31 cellular contexts compared by ENCODE assay signal in genomic region chr10:97350138-97350537, GRCh38.
"Had no signal": no experiment of that assay in that cellular context is flagged by ENCODE, and none has a peak within 500 bp of the region (broad histone marks: within the 10 kb centered on the region; RNA-seq: fewer than 3 reads in every experiment).

No MANE protein-coding gene starts in this region.

- ATAC-seq: activated CD4-positive, CD25-positive, alpha-beta regulatory T cell treated with anti-CD3 and anti-CD28 coated beads, Interleukin-2, amount 50 U/mL, for 24 hours; activated CD8-positive, alpha-beta T cell treated with anti-CD3 and anti-CD28 coated beads for 36 hours; activated T-cell treated with anti-CD3 and anti-CD28 coated beads, Interleukin-2, amount 50 U/mL, for 4 hours; activated T-helper 17 cell treated with anti-CD3 and anti-CD28 coated beads, Interleukin-2, amount 50 U/mL, for 72 hours; esophagus mucosa had no signal

- H3K9me3 ChIP-seq: breast epithelium had no signal

- H3K36me3 ChIP-seq: breast epithelium, cardiac muscle cell had no signal

- DNase-seq: activated B cell treated with CpG ODN at 0.5 μM for 24 hours; activated CD4-positive, alpha-beta T cell treated with anti-CD3 and anti-CD28 coated beads for 48 hours; activated CD4-positive, alpha-beta T cell treated with anti-CD3 and anti-CD28 coated beads, Interleukin-2, amount 50 U/mL, for 1 hour; activated CD4-positive, alpha-beta T cell treated with anti-CD3 and anti-CD28 coated beads, Interleukin-2, amount 50 U/mL, for 48 hours; activated CD8-positive, alpha-beta memory T cell treated with anti-CD3 and anti-CD28 coated beads for 24 hours; activated CD8-positive, alpha-beta T cell treated with anti-CD3 and anti-CD28 coated beads for 36 hours; activated effector memory CD4-positive, alpha-beta T cell treated with Interleukin-2 at 50 U/mL for 16 hours; activated gamma-delta T cell treated with Interleukin-2 at 50 U/mL for 16 hours; activated naive CD4-positive, alpha-beta T cell treated with anti-CD3 and anti-CD28 coated beads, Interleukin-2, amount 50 U/mL, for 16 hours; activated naive CD4-positive, alpha-beta T cell treated with Interleukin-2 at 50 U/mL for 16 hours; activated T-cell treated with anti-CD3 and anti-CD28 coated beads, Interleukin-2, amount 50 U/mL, for 4 hours; amniotic stem cell; aorta; central memory CD4-positive, alpha-beta T cell; cerebellar nuclear complex; dorsolateral prefrontal cortex; effector memory CD4-positive, alpha-beta T cell; endodermal cell; foreskin fibroblast; head of caudate nucleus; T-helper 2 cell had no signal

- H3K27me3 Mint-ChIP-seq: activated B cell treated with CpG ODN at 0.5 μM for 24 hours; activated CD8-positive, alpha-beta T cell treated with anti-CD3 and anti-CD28 coated beads for 36 hours; activated naive CD8-positive, alpha-beta T cell; activated T-helper 17 cell treated with anti-CD3 and anti-CD28 coated beads, Interleukin-2, amount 50 U/mL, for 72 hours; dendritic cell treated with granulocyte-macrophage colony-stimulating factor and Interleukin-4, amounts not matched to agents 40 ng/mL and 50 ng/mL, for 4 days had no signal

- H3K4me1 Mint-ChIP-seq: activated B cell treated with CpG ODN at 0.5 μM for 24 hours; activated T-helper 17 cell treated with anti-CD3 and anti-CD28 coated beads, Interleukin-2, amount 50 U/mL, for 72 hours; brain had no signal

- H3K27me3 ChIP-seq: breast epithelium, cardiac muscle cell, dorsolateral prefrontal cortex had no signal

- H3K4me1 ChIP-seq: breast epithelium had no signal

- H3K9me3 Mint-ChIP-seq: activated B cell treated with CpG ODN at 0.5 μM for 24 hours; activated CD8-positive, alpha-beta T cell treated with anti-CD3 and anti-CD28 coated beads for 36 hours; activated T-cell treated with anti-CD3 and anti-CD28 coated beads, Interleukin-2, amount 50 U/mL, for 4 hours; activated T-helper 17 cell treated with anti-CD3 and anti-CD28 coated beads, Interleukin-2, amount 50 U/mL, for 72 hours; brain; dendritic cell treated with granulocyte-macrophage colony-stimulating factor and Interleukin-4, amounts not matched to agents 40 ng/mL and 50 ng/mL, for 4 days; endodermal cell had no signal

- H3K27ac ChIP-seq: breast epithelium, cardiac muscle cell, coronary artery had no signal

- FAIRE-seq: frontal cortex had no signal

- H3K36me3 Mint-ChIP-seq: activated naive CD8-positive, alpha-beta T cell; brain had no signal

- H3K4me3 Mint-ChIP-seq: activated B cell treated with CpG ODN at 0.5 μM for 24 hours; activated CD8-positive, alpha-beta T cell treated with anti-CD3 and anti-CD28 coated beads for 36 hours; activated naive CD8-positive, alpha-beta T cell; activated T-cell treated with anti-CD3 and anti-CD28 coated beads, Interleukin-2, amount 50 U/mL, for 4 hours; activated T-helper 17 cell treated with anti-CD3 and anti-CD28 coated beads, Interleukin-2, amount 50 U/mL, for 72 hours; brain; dendritic cell treated with granulocyte-macrophage colony-stimulating factor and Interleukin-4, amounts not matched to agents 40 ng/mL and 50 ng/mL, for 4 days; endodermal cell had no signal

- H3K4me3 ChIP-seq: breast epithelium, cardiac muscle cell, coronary artery, dorsolateral prefrontal cortex had no signal

- H3K27ac Mint-ChIP-seq: activated B cell treated with CpG ODN at 0.5 μM for 24 hours; activated CD8-positive, alpha-beta T cell treated with anti-CD3 and anti-CD28 coated beads for 36 hours; activated naive CD8-positive, alpha-beta T cell; activated T-helper 17 cell treated with anti-CD3 and anti-CD28 coated beads, Interleukin-2, amount 50 U/mL, for 72 hours; brain; dendritic cell treated with granulocyte-macrophage colony-stimulating factor and Interleukin-4, amounts not matched to agents 40 ng/mL and 50 ng/mL, for 4 days; endodermal cell had no signal
